Comparison of ENCODE assay signal across 1 cellular context in genomic region chr1:6392880-6393399, GRCh38.
TF ChIP-seq lines count a peak whose summit lies in the region.

No MANE protein-coding gene starts in this region.

TF ChIP-seq in K562, 482 proteins besides CTCF, POLR2A, EP300 and RAD21 (continued from another document):
- TF ChIP-seq DLX4 (CRISPR knock-in tag; IDR thresholded peaks at IDR 0.05) (no peak), ZBTB1 (CRISPR knock-in tag; IDR thresholded peaks at IDR 0.05; ENCODE audit: borderline replicate concordance, low read depth) (peak; percentile 54; the same call in 1 of the 2 replicates), TAF1 (IDR thresholded peaks at IDR 0.05; ENCODE audit: control insufficient read depth, extremely low read depth, insufficient read depth, low read length, severe bottlenecking) (peak; percentile 69), RBM15 (IDR thresholded peaks at IDR 0.05; ENCODE audit: insufficient read depth, low read length) (no peak), TFAP4 (CRISPR knock-in tag; IDR thresholded peaks at IDR 0.05; ENCODE audit: borderline replicate concordance) (0 out of 2 replicates have a peak, but pooled peaks have one; percentile 9), HDAC1 (IDR thresholded peaks at IDR 0.05) (peak in 1 of 2 experiments; percentile 91; a peak in 2 of 4 replicates), ZNF318 (IDR thresholded peaks at IDR 0.05; ENCODE audit: borderline replicate concordance in 1 of 2, low read depth in 1 of 2) (no peak), FIP1L1 (IDR thresholded peaks at IDR 0.05; ENCODE audit: low read depth, low read length, poor library complexity, severe bottlenecking) (peak; percentile 65), FOXM1 (IDR thresholded peaks at IDR 0.05; ENCODE audit: low read depth) (no peak), FOXM1 (CRISPR knock-in tag; IDR thresholded peaks at IDR 0.05; ENCODE audit: low read depth) (0 out of 2 replicates have a peak, but pooled peaks have one; percentile 21), KAT7 (CRISPR knock-in tag; IDR thresholded peaks at IDR 0.05; ENCODE audit: borderline replicate concordance) (0 out of 2 replicates have a peak, but pooled peaks have one; percentile 7), ZNF655 (CRISPR knock-in tag; IDR thresholded peaks at IDR 0.05) (no peak), ZNF609 (CRISPR knock-in tag; IDR thresholded peaks at IDR 0.05; ENCODE audit: borderline replicate concordance) (no peak), MCM5 (IDR thresholded peaks at IDR 0.05; ENCODE audit: low read depth) (no peak), AFF4 (CRISPR knock-in tag; IDR thresholded peaks at IDR 0.05) (0 out of 2 replicates have a peak, but pooled peaks have one; percentile 7)
TF ChIP-seq in K562: peak in this region for 33.
